8 cellular contexts compared by ENCODE assay signal in the genomic region with DNA sequence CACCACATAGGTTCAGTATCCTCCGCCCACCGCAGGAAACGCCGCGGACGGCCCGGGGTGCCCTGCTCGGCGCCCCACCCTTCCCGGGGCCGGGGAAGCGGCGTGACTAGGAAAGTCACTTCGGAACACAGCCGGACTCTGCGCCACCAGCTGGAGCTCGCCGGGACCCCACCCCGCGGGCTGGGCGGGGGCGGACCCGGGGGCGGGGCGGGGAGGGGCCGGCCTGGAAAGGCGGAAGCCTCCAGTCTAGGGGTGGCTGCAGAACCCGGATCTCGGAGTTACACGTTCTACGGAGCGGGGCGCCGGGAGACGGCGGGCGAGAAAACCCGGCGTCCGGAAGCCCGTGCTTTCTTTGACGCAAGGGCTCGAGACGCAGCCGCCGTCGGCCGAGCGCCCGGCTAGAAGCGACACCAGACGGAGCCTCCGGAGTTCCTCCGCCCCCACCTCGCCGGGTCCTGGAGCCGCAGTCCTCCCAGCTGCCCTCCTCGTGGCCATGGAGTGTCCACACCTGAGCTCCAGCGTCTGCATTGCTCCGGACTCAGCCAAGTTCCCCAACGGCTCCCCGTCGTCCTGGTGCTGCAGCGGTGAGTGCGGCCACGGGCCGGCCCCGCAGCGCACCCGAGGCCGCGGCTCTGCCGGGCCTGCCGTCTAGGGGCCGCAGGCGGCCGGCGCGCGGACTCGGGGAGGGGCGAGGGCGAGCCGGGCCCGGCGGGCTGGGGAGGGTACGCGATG. TPM values are rescaled to one million over a fixed set of nuclear protein-coding genes. Genes with fewer than 3 reads are reported as not detected.
DNase-seq lines count a peak whose midpoint lies in the region; ATAC-seq and TF ChIP-seq lines count a peak whose summit lies in the region.

Gene USP3 (plus strand): TSS at position 347 of the 732 bp plus-strand sequence. CDS start 147 bp downstream, at position 494.

- peak within 1 kb of the TSS; percentile 76 for H3K4me3 ChIP-seq in GM23338
- H3K4me3 ChIP-seq in fibroblast of mammary gland (ENCODE audit: control insufficient read depth, low read depth, low read length): peak within 1 kb of the TSS; percentile 86

- no peaks in the 10 kb centered on the region; the same call in 2 of the 3 replicates for H3K36me3 Mint-ChIP-seq in GM23338 (ENCODE audit: low read depth)
- H3K36me3 Mint-ChIP-seq in activated T-helper 17 cell treated with anti-CD3 and anti-CD28 coated beads, Interleukin-2, amount 50 U/mL, for 72 hours (ENCODE audit: low read depth): peaks cover 23% of the 10 kb centered on the region
- no peaks in the 10 kb centered on the region for H3K36me3 Mint-ChIP-seq in natural killer cell

- POLR2A ChIA-PET in RWPE1 (lab: Yijun Ruan, JAX; ENCODE audit: low non-redundant PET): interaction anchor here (0.6 to 1.0 kb wide), 3 partner anchors 21 to 97 kb away, joined by 4 read pairs; no protein-coding TSS in a partner anchor

- H3K4me3 Mint-ChIP-seq in GM23338: peak within 1 kb of the TSS; percentile 78
- peak within 1 kb of the TSS; percentile 82 for H3K4me3 Mint-ChIP-seq in activated T-helper 17 cell treated with anti-CD3 and anti-CD28 coated beads, Interleukin-2, amount 50 U/mL, for 72 hours
- peak within 1 kb of the TSS; percentile 96 for H3K4me3 Mint-ChIP-seq in natural killer cell

- peak within 1 kb of the TSS; percentile 97 for H3K4me2 ChIP-seq in GM23338

- peaks cover 49% of the 10 kb centered on the region for H3K4me1 ChIP-seq in GM23338 (ENCODE audit: insufficient read depth)

- TF ChIP-seq CTCF in GM23338 (conservative IDR thresholded peaks at IDR 0.05; ENCODE audit: low read depth in 2 of 2): no peak
- TF ChIP-seq CTCF in LNCAP (IDR thresholded peaks at IDR 0.05): peak; percentile 19; the same call in 1 of the 2 replicates
- peak; percentile 28 for TF ChIP-seq CTCF in RWPE1 (conservative IDR thresholded peaks at IDR 0.05; ENCODE audit: low read depth)
- no peak for TF ChIP-seq CTCF in fibroblast of mammary gland (conservative IDR thresholded peaks at IDR 0.05; ENCODE audit: control insufficient read depth, insufficient read depth, low read depth, low read length)
- peak; percentile 40 for TF ChIP-seq CTCF in natural killer cell (IDR thresholded peaks at IDR 0.05)

- H3K27me3 Mint-ChIP-seq in GM23338 (ENCODE audit: insufficient read depth, low read depth, poor library complexity) (peaks cover 68% of the 10 kb centered on the region), natural killer cell (ENCODE audit: low read depth in 2 of 2) (no peaks in the 10 kb centered on the region)
- H3K27me3 Mint-ChIP-seq in activated T-helper 17 cell treated with anti-CD3 and anti-CD28 coated beads, Interleukin-2, amount 50 U/mL, for 72 hours: no peaks in the 10 kb centered on the region

- peaks cover 96% of the 10 kb centered on the region for H3K27me3 ChIP-seq in GM23338 (ENCODE audit: insufficient read depth)

- H3K4me1 Mint-ChIP-seq in GM23338: peaks cover 65% of the 10 kb centered on the region
- peaks cover 46% of the 10 kb centered on the region for H3K4me1 Mint-ChIP-seq in activated T-helper 17 cell treated with anti-CD3 and anti-CD28 coated beads, Interleukin-2, amount 50 U/mL, for 72 hours
- H3K4me1 Mint-ChIP-seq in natural killer cell: peaks cover 64 to 84% of the 10 kb centered on the region in 2 donors

- H3K27ac ChIP-seq in GM23338 (ENCODE audit: low read depth) (no peak within 1 kb of the TSS), RWPE1 (peak within 1 kb of the TSS; percentile 98)

- CTCF ChIA-PET in RWPE1 (lab: Yijun Ruan, JAX): interaction anchor here (0.7 to 2.6 kb wide), 5 partner anchors 17 to 649 kb away, joined by 3 to 16 read pairs (median 5); no protein-coding TSS in a partner anchor

- no peaks in the 10 kb centered on the region for H3K9me3 Mint-ChIP-seq in GM23338
- no peaks in the 10 kb centered on the region for H3K9me3 Mint-ChIP-seq in activated T-helper 17 cell treated with anti-CD3 and anti-CD28 coated beads, Interleukin-2, amount 50 U/mL, for 72 hours
- no peaks in the 10 kb centered on the region for H3K9me3 Mint-ChIP-seq in natural killer cell

- peak; percentile 63 for ATAC-seq in GM23338
- ATAC-seq in activated T-helper 17 cell treated with anti-CD3 and anti-CD28 coated beads, Interleukin-2, amount 50 U/mL, for 72 hours (replicated peaks): peak; percentile 62
- peak; percentile 69 to 90 (median 77) for ATAC-seq in natural killer cell

- peaks cover 34% of the 10 kb centered on the region for H4K20me1 ChIP-seq in GM23338 (replicated peaks; ENCODE audit: insufficient read depth)

- DNase-seq in Daoy (ENCODE audit: low read depth) (peak; percentile 92), GM23338 (ENCODE audit: low spot score) (peak; percentile 97), RWPE1 (ENCODE audit: low spot score) (peak; percentile 88), fibroblast of mammary gland (ENCODE audit: low read depth) (peak; percentile 93), natural killer cell (peak; percentile 93)
- peak; percentile 89 to 97 (median 93) for DNase-seq in stimulated activated naive CD4-positive, alpha-beta T cell (lab: John Stamatoyannopoulos, UW)

- no peak within 1 kb of the TSS for H3K27ac Mint-ChIP-seq in GM23338
- peak within 1 kb of the TSS; percentile 96 for H3K27ac Mint-ChIP-seq in activated T-helper 17 cell treated with anti-CD3 and anti-CD28 coated beads, Interleukin-2, amount 50 U/mL, for 72 hours
- peak within 1 kb of the TSS; percentile 87 to 93 for H3K27ac Mint-ChIP-seq in natural killer cell

- H3K9me2 ChIP-seq in GM23338 (ENCODE audit: insufficient read depth): no peaks in the 10 kb centered on the region

- H3F3A ChIP-seq in GM23338 (replicated peaks; ENCODE audit: low read depth): peaks cover 14% of the 10 kb centered on the region

- peak within 1 kb of the TSS; percentile 95; the same call in 1 of the 2 replicates for H2AFZ ChIP-seq in GM23338

- no peaks in the 10 kb centered on the region; the same call in 1 of the 2 replicates for H3K79me2 ChIP-seq in GM23338 (replicated peaks; ENCODE audit: insufficient read depth)

- no peaks in the 10 kb centered on the region; the same call in 1 of the 2 replicates for H3K36me3 ChIP-seq in GM23338 (ENCODE audit: insufficient read depth)

- intact Hi-C loops in natural killer cell (cut with micrococcal nuclease): loop anchor here (2.0 to 5.0 kb wide), 2 partner anchors 14 to 508 kb away; no protein-coding TSS in a partner anchor

TF ChIP-seq in GM23338, 12 proteins besides CTCF, POLR2A, EP300 and RAD21 (continues in another document):
- peak; percentile 81 for TF ChIP-seq CREB1 (CRISPR knock-in tag; IDR thresholded peaks at IDR 0.05; ENCODE audit: low read depth)

RNA-seq across cellular contexts. Expression of gene USP3, which starts in this region (rescaled TPM):
- 28.1 and 35.7 TPM in 2 replicates for total RNA-seq in Daoy (2014; rRNA removed; shearing (Covaris generic))
- total RNA-seq in GM23338 (2014; rRNA removed; shearing (Covaris generic)): 9.7 and 22.5 TPM in 2 replicates
- polyA plus RNA-seq in GM23338 (2016; fragmentation: Nextera tagmentation; extraction: Ambion mirVana): 7.6 and 9.9 TPM in 2 replicates
- total RNA-seq in activated T-helper 17 cell treated with anti-CD3 and anti-CD28 coated beads, Interleukin-2, amount 50 U/mL, for 72 hours: 100 to 1,000 TPM in 1 of 2 donors, 10 to 100 TPM in 1; 60.9 to 102 TPM
- total RNA-seq in natural killer cell: 100 to 1,000 TPM; 163 to 187 (median 169) TPM

Comparison
In these comparisons a context has a peak if more than half of its experiments do, and no peak if none do; other contexts are left out.
1. CTCF ChIP-seq: peak in LNCAP (single experiment), RWPE1 (single experiment) and natural killer cell (single experiment); none in GM23338 (0 of 2) and fibroblast of mammary gland (single experiment).
2. Peak in every context shown above with its lines, with median percentiles within 50 percentile points of each other: DNase-seq, ATAC-seq and H3K4me3 Mint-ChIP-seq.